In the genomic region with DNA sequence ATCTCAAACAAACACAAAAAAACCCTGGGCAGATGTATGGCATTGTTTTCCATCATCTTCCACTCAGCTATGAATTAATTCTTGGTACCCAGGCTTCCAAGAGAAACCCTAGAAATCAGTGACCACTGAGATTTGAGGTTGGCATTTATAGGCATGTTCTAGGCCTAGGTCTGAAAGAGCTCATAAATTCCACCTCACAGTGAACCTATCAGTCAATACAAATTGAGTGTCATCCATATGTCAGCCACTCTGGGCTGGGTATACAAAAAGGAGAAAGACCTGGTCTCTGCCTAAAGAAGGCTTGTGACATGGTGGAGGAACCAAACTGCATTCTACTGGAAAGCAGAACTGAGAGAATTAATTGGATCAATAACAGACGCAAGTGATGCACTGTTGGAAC, we compare ENCODE assay signal across 25 cellular contexts. TPM values are rescaled to one million over a fixed set of nuclear protein-coding genes. Genes with fewer than 3 reads are reported as not detected.
"Had no signal": no experiment of that assay in that cellular context is flagged by ENCODE, and none has a peak within 500 bp of the region (broad histone marks: within the 10 kb centered on the region; RNA-seq: fewer than 3 reads in every experiment).

No MANE protein-coding gene starts in this region.

- H3K27me3 Mint-ChIP-seq: activated CD4-positive, alpha-beta memory T cell treated with anti-CD3 and anti-CD28 coated beads for 36 hours; activated naive CD8-positive, alpha-beta T cell treated with anti-CD3 and anti-CD28 coated beads, Interleukin-2, amount 10 ng/mL, durations not matched to agents 7 days and 5 days; type B pancreatic cell had no signal

- H3K4me3 ChIP-seq: coronary artery, esophagus muscularis mucosa, lower lobe of right lung, psoas muscle, testis had no signal

- ATAC-seq: lower lobe of right lung, psoas muscle, right cardiac atrium had no signal

- H3K27ac ChIP-seq: coronary artery, lower lobe of right lung, psoas muscle, testis, WERI-Rb-1 had no signal

- H3K9me3 ChIP-seq: esophagus muscularis mucosa, lower lobe of right lung, psoas muscle, testis had no signal

- H3K9me3 Mint-ChIP-seq: activated CD4-positive, alpha-beta memory T cell treated with anti-CD3 and anti-CD28 coated beads for 36 hours; activated naive CD8-positive, alpha-beta T cell treated with anti-CD3 and anti-CD28 coated beads, Interleukin-2, amount 10 ng/mL, durations not matched to agents 7 days and 5 days; brain; type B pancreatic cell had no signal

- H3K27ac Mint-ChIP-seq: activated CD4-positive, alpha-beta memory T cell treated with anti-CD3 and anti-CD28 coated beads for 36 hours; activated naive CD8-positive, alpha-beta T cell treated with anti-CD3 and anti-CD28 coated beads, Interleukin-2, amount 10 ng/mL, durations not matched to agents 7 days and 5 days; brain; type B pancreatic cell had no signal

- H3K27me3 ChIP-seq: esophagus muscularis mucosa, testis had no signal

- H3K4me1 ChIP-seq: lower lobe of right lung had no signal

- DNase-seq: activated CD4-positive, alpha-beta memory T cell treated with anti-CD3 and anti-CD28 coated beads for 36 hours; activated CD4-positive, alpha-beta T cell treated with anti-CD3 and anti-CD28 coated beads for 1 hour; activated effector memory CD4-positive, alpha-beta T cell treated with anti-CD3 and anti-CD28 coated beads, Interleukin-2, amount 50 U/mL, for 16 hours; activated T-cell treated with anti-CD3 and anti-CD28 coated beads, Interleukin-2, amount 50 U/mL, for 1 hour; central memory CD4-positive, alpha-beta T cell; effector CD4-positive, alpha-beta T cell; hippocampal formation; lower lobe of right lung; psoas muscle; right cardiac atrium; stimulated activated CD4-positive, alpha-beta T cell treated with anti-CD3 and anti-CD28 coated beads, Interleukin-2, amount 100 ng/mL, for 24 hours; SW 1271; testis; WERI-Rb-1 had no signal

- H3K4me3 Mint-ChIP-seq: activated CD4-positive, alpha-beta memory T cell treated with anti-CD3 and anti-CD28 coated beads for 36 hours; activated naive CD8-positive, alpha-beta T cell treated with anti-CD3 and anti-CD28 coated beads, Interleukin-2, amount 10 ng/mL, durations not matched to agents 7 days and 5 days; brain; type B pancreatic cell had no signal

RNA-seq across cellular contexts. Expression of a gene that starts 30.2 kb away (rescaled TPM):
- total RNA-seq: activated CD4-positive, alpha-beta memory T cell treated with anti-CD3 and anti-CD28 coated beads for 36 hours; activated naive CD8-positive, alpha-beta T cell treated with anti-CD3 and anti-CD28 coated beads, Interleukin-2, amount 10 ng/mL, durations not matched to agents 7 days and 5 days; endothelial cell of umbilical vein; esophagus muscularis mucosa; glomerular endothelial cell; lower lobe of right lung; osteocyte; psoas muscle; right cardiac atrium; skeletal muscle tissue; T-helper 2 cell treated with Interferon-gamma antibody and Interleukin-4, amounts not matched to agents 100 ng/mL and 5 ng/mL, for 36 hours had no signal
- polyA plus RNA-seq: endothelial cell of umbilical vein, keratinocyte, psoas muscle, right cardiac atrium had no signal
